Comparison of ENCODE assay signal across 13 cellular contexts in the genomic region with DNA sequence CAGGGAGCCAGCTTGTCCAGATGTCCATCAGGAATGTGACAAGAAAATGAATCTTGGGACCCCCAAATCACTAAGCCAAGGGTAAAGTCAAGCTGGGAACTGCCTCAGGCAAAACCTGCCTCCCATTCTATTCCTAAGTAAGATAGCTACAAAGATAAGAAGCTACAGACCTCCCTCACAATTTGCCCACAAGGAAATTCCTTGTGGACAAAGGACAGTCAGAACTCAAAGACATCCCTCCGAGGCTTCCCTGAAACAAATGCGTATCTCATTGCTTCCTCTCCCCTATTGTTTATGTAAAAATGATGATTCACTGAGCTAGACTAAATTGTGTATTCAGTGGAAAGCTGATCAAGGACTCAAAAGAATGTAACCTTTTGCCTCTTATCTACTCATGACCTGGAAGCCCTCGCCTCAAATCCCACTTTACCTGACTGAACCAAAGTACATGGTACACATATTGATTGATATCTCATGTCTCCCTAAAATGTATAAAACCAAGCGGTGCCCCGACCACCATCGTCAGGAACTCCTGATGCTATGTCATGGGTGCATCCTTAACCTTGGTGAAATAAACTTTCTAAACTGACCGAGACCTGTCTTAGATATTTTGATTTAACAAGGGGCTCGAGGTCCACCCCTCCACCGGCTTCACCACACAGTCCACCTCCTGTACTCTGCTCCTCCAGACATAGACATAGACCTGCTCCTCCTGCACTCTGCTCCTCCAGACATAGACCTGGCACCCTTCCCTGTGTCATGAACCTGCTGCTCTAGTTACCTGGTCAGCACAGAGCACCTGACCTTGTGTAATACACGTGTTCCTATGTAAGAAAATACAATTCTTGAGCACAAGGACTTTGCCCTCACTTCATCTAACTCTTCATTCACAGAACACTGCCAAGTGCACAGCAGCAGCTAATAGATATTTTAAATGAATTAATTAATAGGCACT.
DNase-seq lines count a peak whose midpoint lies in the region; ATAC-seq, FAIRE-seq and TF ChIP-seq lines count a peak whose summit lies in the region.
"Had no signal": no experiment of that assay in that cellular context is flagged by ENCODE, and none has a peak within 500 bp of the region (broad histone marks: within the 10 kb centered on the region; RNA-seq: fewer than 3 reads in every experiment).

No MANE protein-coding gene starts in this region.

- H4K20me1 ChIP-seq in SK-N-SH (ENCODE audit: insufficient read depth) (no peaks in the 10 kb centered on the region), mammary epithelial cell (ENCODE audit: insufficient read depth, low read length) (no peaks in the 10 kb centered on the region)

- CTCF ChIA-PET in SK-N-SH (lab: Yijun Ruan, JAX) (no interaction called here), mammary epithelial cell (lab: Charles Lee; ENCODE audit: low non-redundant PET) (no interaction called here)

- H3K4me3 ChIP-seq in SK-N-SH (ENCODE audit: low read depth in 2 of 2, low read length in 1 of 2) (no peak overlapping the region), mammary epithelial cell (replicated peaks in 1 of 3; ENCODE audit: insufficient read depth in 1 of 3, low read depth in 2 of 3, low read length in 3 of 3) (no peak overlapping the region), iPS-18a (ENCODE audit: low read length) (no peak overlapping the region)
- H3K4me3 ChIP-seq: skin epidermis, transverse colon had no signal

- H3K9me2 ChIP-seq in SK-N-SH = no peaks in the 10 kb centered on the region

- H3K4me3 Mint-ChIP-seq in type B pancreatic cell = peak overlapping the region; percentile 27
- H3K4me3 Mint-ChIP-seq: activated naive CD8-positive, alpha-beta T cell treated with anti-CD3 and anti-CD28 coated beads, Interleukin-2, amount 10 ng/mL, durations not matched to agents 7 days and 5 days had no signal

- H3K9me3 ChIP-seq in SK-N-SH = 0 out of 2 replicates have a peak, but pooled peaks cover 5% of the 10 kb centered on the region
- H3K9me3 ChIP-seq in mammary epithelial cell (replicated peaks; ENCODE audit: insufficient read depth, low read length) = no peaks in the 10 kb centered on the region
- H3K9me3 ChIP-seq in iPS-18a (ENCODE audit: control insufficient read depth, low read depth, low read length) = no peaks in the 10 kb centered on the region
- H3K9me3 ChIP-seq: transverse colon had no signal

- H3K79me2 ChIP-seq in SK-N-SH (ENCODE audit: insufficient read depth) = no peaks in the 10 kb centered on the region
- no peaks in the 10 kb centered on the region for H3K79me2 ChIP-seq in mammary epithelial cell (ENCODE audit: insufficient read depth, low read length)

- ATAC-seq in SK-N-SH treated with all-trans-retinoic acid at 6 μM for 48 hours = no peak

- 88% methylated on average over 10 of the region's 10 CpGs for WGBS in SK-N-SH (ENCODE audit: low lambda C conversion rate)
- 79% methylated on average over 10 of the region's 10 CpGs for WGBS in mammary epithelial cell (ENCODE audit: low coverage, missing lambda C conversion rate)

- no peaks in the 10 kb centered on the region for H3K9me3 Mint-ChIP-seq in type B pancreatic cell

- in situ Hi-C loops in mammary epithelial cell (cut with MboI; ENCODE audit: low sequenced_read_pairs in 2 of 2) = no loop called here

- H3K27ac ChIP-seq in SK-N-SH (ENCODE audit: low read depth in 2 of 2, low read length in 1 of 2) (peak overlapping the region in 1 of 2 experiments; percentile 81; a peak in 2 of 4 replicates), mammary epithelial cell (ENCODE audit: insufficient read depth, low read depth, low read length) (peak overlapping the region; percentile 20), iPS-18a (ENCODE audit: low read length) (peak overlapping the region; percentile 85)
- H3K27ac ChIP-seq: transverse colon had no signal

- peaks cover 41% of the 10 kb centered on the region for H3K36me3 Mint-ChIP-seq in type B pancreatic cell
- H3K36me3 Mint-ChIP-seq: activated naive CD8-positive, alpha-beta T cell treated with anti-CD3 and anti-CD28 coated beads, Interleukin-2, amount 10 ng/mL, durations not matched to agents 7 days and 5 days had no signal

- FAIRE-seq in D721Med (lab: Jason Lieb, UNC) (no peak), GM12891 (lab: Jason Lieb, UNC) (no peak)

- BruUV-seq in mammary epithelial cell (replicated peaks; lab: Mats Ljungman, UMichigan) = no TSS peak

- H3F3A ChIP-seq in SK-N-SH (replicated peaks; ENCODE audit: insufficient read depth) = peaks cover 18% of the 10 kb centered on the region

- H2AFZ ChIP-seq in SK-N-SH (ENCODE audit: low read depth) = no peak overlapping the region
- H2AFZ ChIP-seq in mammary epithelial cell (ENCODE audit: low read depth, low read length) = no peak overlapping the region

- H3K27ac Mint-ChIP-seq in type B pancreatic cell = peak overlapping the region; percentile 86
- H3K27ac Mint-ChIP-seq: activated naive CD8-positive, alpha-beta T cell treated with anti-CD3 and anti-CD28 coated beads, Interleukin-2, amount 10 ng/mL, durations not matched to agents 7 days and 5 days had no signal

- TF ChIP-seq CTCF in SK-N-SH (IDR thresholded peaks at IDR 0.05) (no peak), mammary epithelial cell (conservative IDR thresholded peaks at IDR 0.05 in 1 of 2, IDR thresholded peaks at IDR 0.05 in 1 of 2; ENCODE audit: extremely low read depth in 1 of 2, insufficient read depth in 1 of 2, low read depth in 1 of 2, low read length in 2 of 2) (no peak), type B pancreatic cell (conservative IDR thresholded peaks at IDR 0.05) (no peak), D721Med (IDR thresholded peaks at IDR 0.05; ENCODE audit: insufficient read depth, missing control alignments) (no peak)

- no peaks in the 10 kb centered on the region for H3K27me3 Mint-ChIP-seq in type B pancreatic cell
- H3K27me3 Mint-ChIP-seq: activated naive CD8-positive, alpha-beta T cell treated with anti-CD3 and anti-CD28 coated beads, Interleukin-2, amount 10 ng/mL, durations not matched to agents 7 days and 5 days had no signal

- TF ChIP-seq POLR2A in GM12891 (IDR thresholded peaks at IDR 0.05; ENCODE audit: low read depth, low read length) = no peak

- POLR2A ChIA-PET in SK-N-SH (lab: Yijun Ruan, JAX) = no interaction called here

- no peaks in the 10 kb centered on the region for H3K36me3 ChIP-seq in SK-N-SH (replicated peaks in 1 of 2; ENCODE audit: control insufficient read depth in 1 of 2, insufficient read depth in 2 of 2, low read length in 1 of 2)
- H3K36me3 ChIP-seq in mammary epithelial cell (ENCODE audit: insufficient read depth, low read length) = no peaks in the 10 kb centered on the region
- H3K36me3 ChIP-seq in iPS-18a (ENCODE audit: control insufficient read depth, low read depth, low read length) = peaks cover 11% of the 10 kb centered on the region
- H3K36me3 ChIP-seq: transverse colon had no signal

- H3K4me1 Mint-ChIP-seq in type B pancreatic cell (ENCODE audit: unreplicated experiment) = peaks cover 31% of the 10 kb centered on the region

- no peak for TF ChIP-seq EP300 in SK-N-SH (IDR thresholded peaks at IDR 0.05; ENCODE audit: borderline replicate concordance in 1 of 2, low read depth in 1 of 2, low read length in 1 of 2)

- H3K9ac ChIP-seq in SK-N-SH (no peak overlapping the region), mammary epithelial cell (ENCODE audit: insufficient read depth, low read length) (no peak overlapping the region), iPS-18a (ENCODE audit: low read length) (peak overlapping the region; percentile 29)

- DNase-seq in SK-N-SH (no peak), mammary epithelial cell (peak; percentile 50), type B pancreatic cell (ENCODE audit: extremely low spot score, unreplicated experiment) (no peak), D721Med (ENCODE audit: insufficient read length, low spot score) (no peak), GM12891 (ENCODE audit: insufficient read length, low spot score) (no peak)
- no peak for DNase-seq in activated naive CD4-positive, alpha-beta T cell treated with Interleukin-2 at 50 U/mL for 16 hours
- DNase-seq: 8988T; activated naive CD8-positive, alpha-beta T cell treated with anti-CD3 and anti-CD28 coated beads, Interleukin-2, amount 10 ng/mL, durations not matched to agents 7 days and 5 days; DMS153; transverse colon had no signal

- H3K4me2 ChIP-seq in SK-N-SH (peak overlapping the region; percentile 66; the same call in 1 of the 2 replicates), mammary epithelial cell (ENCODE audit: insufficient read depth, low read depth, low read length) (peak overlapping the region; percentile 15)

- H3K4me1 ChIP-seq in SK-N-SH (ENCODE audit: control insufficient read depth in 1 of 2, insufficient read depth in 2 of 2, low read depth in 1 of 2, low read length in 1 of 2) (peaks cover 0 to 21% of the 10 kb centered on the region in 2 experiments; a peak in 2 of 4 replicates), mammary epithelial cell (ENCODE audit: insufficient read depth, low read length) (peaks cover 26% of the 10 kb centered on the region), iPS-18a (ENCODE audit: control insufficient read depth, low read depth, low read length) (peaks cover 37% of the 10 kb centered on the region)
- H3K4me1 ChIP-seq: transverse colon had no signal

- no peaks in the 10 kb centered on the region for H3K27me3 ChIP-seq in SK-N-SH (ENCODE audit: insufficient read depth)
- H3K27me3 ChIP-seq in mammary epithelial cell (ENCODE audit: insufficient read depth, low read length) = no peaks in the 10 kb centered on the region
- no peaks in the 10 kb centered on the region for H3K27me3 ChIP-seq in iPS-18a (ENCODE audit: control insufficient read depth, insufficient read depth, low read length)
- H3K27me3 ChIP-seq: transverse colon had no signal

- intact Hi-C loops in mammary epithelial cell (cut with micrococcal nuclease) = no loop called here

- TF ChIP-seq RAD21 in SK-N-SH (IDR thresholded peaks at IDR 0.05; ENCODE audit: low read length) = no peak

- dilution Hi-C loops in mammary epithelial cell (cut with HindIII; ENCODE audit: low sequenced_read_pairs) = no loop called here

TF ChIP-seq in SK-N-SH, 30 proteins besides CTCF, POLR2A, EP300 and RAD21 (continues in another document):
- no peak for TF ChIP-seq TCF12 (IDR thresholded peaks at IDR 0.05)
- TF ChIP-seq NRF1 (IDR thresholded peaks at IDR 0.05; ENCODE audit: low read depth, low read length) = no peak
- TF ChIP-seq CHD2 (IDR thresholded peaks at IDR 0.05; ENCODE audit: low read length, partially characterized antibody) = no peak

TF ChIP-seq in SK-N-SH treated with all-trans-retinoic acid at 6 μM for 48 hours, 23 proteins besides CTCF, POLR2A, EP300 and RAD21 (continues in another document):
- TF ChIP-seq RARB (CRISPR knock-in tag; IDR thresholded peaks at IDR 0.05) = no peak

TF ChIP-seq in GM12891, 5 proteins besides CTCF, POLR2A, EP300 and RAD21:
- TF ChIP-seq TAF1 (IDR thresholded peaks at IDR 0.05; ENCODE audit: low read depth, low read length) = no peak
- no peak for TF ChIP-seq POLR2AphosphoS5 (IDR thresholded peaks at IDR 0.05; ENCODE audit: low read depth, low read length)
- no peak for TF ChIP-seq POU2F2 (IDR thresholded peaks at IDR 0.05; ENCODE audit: low read depth, low read length)
- TF ChIP-seq PAX5 (IDR thresholded peaks at IDR 0.05; ENCODE audit: insufficient read depth, low read length, severe bottlenecking) = no peak
- no peak for TF ChIP-seq SPI1 (IDR thresholded peaks at IDR 0.05; ENCODE audit: low read depth, low read length)
